In the genomic region with DNA sequence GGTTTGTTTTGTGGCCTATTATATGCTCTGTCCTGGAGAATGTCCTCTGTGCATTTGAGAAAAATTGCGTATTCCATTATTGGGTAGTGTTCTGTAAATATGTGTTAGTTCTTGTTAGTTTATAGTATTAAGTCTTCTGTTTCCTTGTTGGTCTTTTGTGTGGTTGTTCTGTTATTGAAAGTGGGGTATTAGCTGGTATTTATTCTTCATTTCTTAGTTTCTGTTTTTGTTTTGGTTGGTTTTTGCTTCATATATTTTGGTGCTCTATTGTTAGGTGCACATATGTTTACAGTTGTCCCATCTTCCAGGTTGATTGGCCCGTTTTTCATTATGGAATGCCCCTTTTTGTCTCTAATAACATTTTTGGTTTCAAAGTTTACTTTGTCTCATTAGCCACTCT, we compare ENCODE assay signal across 19 cellular contexts.
DNase-seq lines count a peak whose midpoint lies in the region; ATAC-seq, FAIRE-seq and TF ChIP-seq lines count a peak whose summit lies in the region.
"Had no signal": no experiment of that assay in that cellular context is flagged by ENCODE, and none has a peak within 500 bp of the region (broad histone marks: within the 10 kb centered on the region; RNA-seq: fewer than 3 reads in every experiment).

No MANE protein-coding gene starts in this region.

- H3K4me3 ChIP-seq in Caco-2 (ENCODE audit: low read depth, low read length) (no peak overlapping the region), MM.1S (ENCODE audit: low read length) (no peak overlapping the region), OCI-LY7 (ENCODE audit: low read depth, low read length, poor library complexity, severe bottlenecking) (no peak overlapping the region)
- H3K4me3 ChIP-seq: BLaER1, GM23338, HAP-1 had no signal

- H3K9me3 Mint-ChIP-seq in Caco-2 (ENCODE audit: unreplicated experiment) = no peaks in the 10 kb centered on the region
- H3K9me3 Mint-ChIP-seq: GM23338 had no signal

- H3K4me1 ChIP-seq in Caco-2 = no peaks in the 10 kb centered on the region
- H3K4me1 ChIP-seq in MM.1S (ENCODE audit: low read length) = 0 out of 2 replicates have a peak, but pooled peaks cover 3% of the 10 kb centered on the region
- H3K4me1 ChIP-seq in OCI-LY7 (ENCODE audit: insufficient read depth, low read length, poor library complexity, severe bottlenecking) = no peaks in the 10 kb centered on the region
- H3K4me1 ChIP-seq: HAP-1 had no signal

- no TSS peak for BruUV-seq in Caco-2 (replicated peaks; lab: Mats Ljungman, UMichigan)
- no TSS peak for BruUV-seq in OCI-LY7 (replicated peaks; lab: Mats Ljungman, UMichigan)

- peaks cover 89% of the 10 kb centered on the region for H3K36me3 Mint-ChIP-seq in Caco-2 (ENCODE audit: insufficient read depth, unreplicated experiment)

- H3K4me2 ChIP-seq in MM.1S (ENCODE audit: low read depth, low read length) (no peak overlapping the region), OCI-LY7 (ENCODE audit: low read length) (no peak overlapping the region)
- H3K4me2 ChIP-seq: BLaER1, GM23338 had no signal

- FAIRE-seq in GM19239 (lab: Jason Lieb, UNC) = peak; percentile 80
- FAIRE-seq: HepG2, HTR-8/SVneo had no signal

- CTCF ChIA-PET in Caco-2 (lab: Charles Lee) (no interaction called here), OCI-LY7 (lab: Charles Lee; ENCODE audit: unreplicated experiment) (no interaction called here)

- H2AFZ ChIP-seq in MM.1S (ENCODE audit: low read length) (no peak overlapping the region), OCI-LY7 (ENCODE audit: low read length) (no peak overlapping the region)
- H2AFZ ChIP-seq: GM23338 had no signal

- H3F3A ChIP-seq in MM.1S (ENCODE audit: insufficient read depth, low read length) = no peaks in the 10 kb centered on the region; the same call in 1 of the 2 replicates

- H3K27ac ChIP-seq in MM.1S (ENCODE audit: low read length) (no peak overlapping the region), OCI-LY7 (ENCODE audit: low read depth, low read length, poor library complexity, severe bottlenecking) (no peak overlapping the region)
- H3K27ac ChIP-seq: 22Rv1, BLaER1 had no signal

- peaks cover 26% of the 10 kb centered on the region for H3K4me1 Mint-ChIP-seq in Caco-2 (ENCODE audit: low read depth, unreplicated experiment)

- POLR2A ChIA-PET in Caco-2 (lab: Charles Lee) = interaction anchor here (0.6 to 1.1 kb wide), 2 partner anchors 12 to 138 kb away, joined by 3 read pairs; no protein-coding TSS in a partner anchor
- POLR2A ChIA-PET in OCI-LY7 (lab: Charles Lee) = no interaction called here

- no peak overlapping the region for H3K9ac ChIP-seq in MM.1S (ENCODE audit: low read length)
- H3K9ac ChIP-seq: BLaER1 had no signal

- H3K9me2 ChIP-seq in MM.1S (replicated peaks; ENCODE audit: insufficient read depth, low read length) = no peaks in the 10 kb centered on the region
- H3K9me2 ChIP-seq in OCI-LY7 (ENCODE audit: insufficient read depth, low read length) = no peaks in the 10 kb centered on the region

- H3K79me2 ChIP-seq in MM.1S (ENCODE audit: low read length) (peaks cover 7% of the 10 kb centered on the region; the same call in 1 of the 2 replicates), OCI-LY7 (ENCODE audit: insufficient read depth, low read depth, low read length) (no peaks in the 10 kb centered on the region)

- peak overlapping the region; percentile 2 for H3K27ac Mint-ChIP-seq in Caco-2 (ENCODE audit: unreplicated experiment)
- H3K27ac Mint-ChIP-seq: CD8-positive, alpha-beta memory T cell; GM23338 had no signal

- no peaks in the 10 kb centered on the region for H3K27me3 Mint-ChIP-seq in Caco-2 (ENCODE audit: insufficient read depth, unreplicated experiment)
- H3K27me3 Mint-ChIP-seq: CD8-positive, alpha-beta memory T cell had no signal

- DNase-seq in Caco-2 = no peak
- DNase-seq in GM19239 (ENCODE audit: insufficient read length, low spot score) = no peak
- peak; percentile 10 for DNase-seq in MM.1S
- no peak for DNase-seq in KG1 (lab: John Stamatoyannopoulos, UW)
- no peak for DNase-seq in OCI-LY7 (ENCODE audit: low spot score)
- no peak for DNase-seq in cortex of kidney (lab: John Stamatoyannopoulos, UW)
- DNase-seq in NCI-H748 (lab: John Stamatoyannopoulos, UW; ENCODE audit: unreplicated experiment) = no peak
- DNase-seq: AML-193; CD8-positive, alpha-beta memory T cell; DMS53; GF-D8; Karpas-422 had no signal

- no peaks in the 10 kb centered on the region for H4K20me1 ChIP-seq in MM.1S (ENCODE audit: insufficient read depth, low read length)
- H4K20me1 ChIP-seq in OCI-LY7 (ENCODE audit: insufficient read depth, low read length) = no peaks in the 10 kb centered on the region
- H4K20me1 ChIP-seq: BLaER1 had no signal

- intact Hi-C loops in Caco-2 (cut with micrococcal nuclease; ENCODE audit: unreplicated experiment) = no loop called here
- intact Hi-C loops in OCI-LY7 (cut with micrococcal nuclease; ENCODE audit: unreplicated experiment) = no loop called here

- H3K36me3 ChIP-seq in Caco-2 (ENCODE audit: control insufficient read depth, insufficient read depth, low read length) = no peaks in the 10 kb centered on the region
- H3K36me3 ChIP-seq in MM.1S (replicated peaks; ENCODE audit: insufficient read depth, low read length) = no peaks in the 10 kb centered on the region
- no peaks in the 10 kb centered on the region for H3K36me3 ChIP-seq in OCI-LY7 (ENCODE audit: insufficient read depth, low read length)
- H3K36me3 ChIP-seq: BLaER1, HAP-1 had no signal

- H3K9me3 ChIP-seq in Caco-2 (no peaks in the 10 kb centered on the region; the same call in 1 of the 2 replicates), MM.1S (replicated peaks; ENCODE audit: insufficient read depth, low read length) (no peaks in the 10 kb centered on the region), OCI-LY7 (ENCODE audit: low read length) (no peaks in the 10 kb centered on the region)
- H3K9me3 ChIP-seq: HAP-1 had no signal

- peak; percentile 52 for ATAC-seq in HG02798 (IDR thresholded peaks at IDR 0.05; ENCODE audit: poor library complexity, unreplicated experiment)
- ATAC-seq: GM23338, HepG2 had no signal

- TF ChIP-seq CTCF in Caco-2 (IDR thresholded peaks at IDR 0.05; ENCODE audit: insufficient read depth in 1 of 2, low read depth in 1 of 2, low read length in 1 of 2, severe bottlenecking in 1 of 2, unreplicated experiment in 1 of 2) (no peak), MM.1S (IDR thresholded peaks at IDR 0.05; ENCODE audit: low read length) (no peak), OCI-LY7 (conservative IDR thresholded peaks at IDR 0.05; ENCODE audit: low read length) (no peak)

- H3K27me3 ChIP-seq in Caco-2 (replicated peaks; ENCODE audit: control insufficient read depth, insufficient read depth, low read length) (no peaks in the 10 kb centered on the region), MM.1S (replicated peaks; ENCODE audit: insufficient read depth, low read length) (no peaks in the 10 kb centered on the region)
- H3K27me3 ChIP-seq: BLaER1 had no signal

- H3K4me3 Mint-ChIP-seq in Caco-2 (ENCODE audit: unreplicated experiment) = no peak overlapping the region
- H3K4me3 Mint-ChIP-seq: CD8-positive, alpha-beta memory T cell; GM23338 had no signal
